In genomic region chr5:178624626-178625546, GRCh38 we compare ENCODE assay signal across 8 cellular contexts. TPM values are rescaled to one million over a fixed set of nuclear protein-coding genes. Genes with fewer than 3 reads are reported as not detected.
DNase-seq lines count a peak whose midpoint lies in the region; ATAC-seq and TF ChIP-seq lines count a peak whose summit lies in the region.

No MANE protein-coding gene starts in this region.

- H3K36me3 Mint-ChIP-seq in IgD-negative memory B cell = peaks cover 5% of the 10 kb centered on the region

- peak overlapping the region in 2 of 3 donors; percentile 95 to 100 for H3K27ac Mint-ChIP-seq in IgD-negative memory B cell

- no peak for ATAC-seq in GM18861 (IDR thresholded peaks at IDR 0.05; ENCODE audit: unreplicated experiment)
- no peak for ATAC-seq in GM21723 (IDR thresholded peaks at IDR 0.05; ENCODE audit: unreplicated experiment)

- DNase-seq in AG09309 (ENCODE audit: low read depth) (no peak), cardiac fibroblast (ENCODE audit: low read depth in 2 of 2) (peak; percentile 8 to 46), myocyte (ENCODE audit: low read depth) (peak; percentile 6), NCI-H2196 (lab: John Stamatoyannopoulos, UW; ENCODE audit: unreplicated experiment) (no peak), NCI-H226 (no peak)

- H3K9me3 Mint-ChIP-seq in IgD-negative memory B cell = no peaks in the 10 kb centered on the region

- H3K4me3 ChIP-seq in AG09309 (ENCODE audit: control insufficient read depth, low read depth, low read length) (peak overlapping the region; percentile 93), cardiac fibroblast (replicated peaks in 1 of 2; ENCODE audit: low read depth in 2 of 2, low read length in 2 of 2) (peak overlapping the region; percentile 71 to 90)

- peaks cover 15 to 42% (median 27%) of the 10 kb centered on the region in 3 donors for H3K4me1 Mint-ChIP-seq in IgD-negative memory B cell

- H3K4me3 Mint-ChIP-seq in IgD-negative memory B cell = peak overlapping the region; percentile 98 to 100 (median 99)

- no peak for TF ChIP-seq CTCF in AG09309 (IDR thresholded peaks at IDR 0.05; ENCODE audit: control insufficient read depth, insufficient read depth, low read depth, low read length, missing control alignments)
- no peak for TF ChIP-seq CTCF in cardiac fibroblast (IDR thresholded peaks at IDR 0.05; ENCODE audit: low read depth, low read length)

- no peaks in the 10 kb centered on the region for H3K27me3 Mint-ChIP-seq in IgD-negative memory B cell

RNA-seq across cellular contexts. Expression of gene CLK4, which starts 2.0 kb away (rescaled TPM):
- 31.1 TPM for polyA plus RNA-seq in IgD-negative memory B cell
- total RNA-seq in myocyte = 23.8 and 28.1 TPM in 2 replicates
- polyA plus RNA-seq in myocyte (2012) = 10.2 TPM

RNA-seq across cellular contexts. Expression of gene COL23A1, which starts 34.7 kb away (rescaled TPM):
- polyA plus RNA-seq in IgD-negative memory B cell = 0.18 TPM
- 0.19 and 0.21 TPM in 2 replicates for total RNA-seq in myocyte
- 0.49 TPM for polyA plus RNA-seq in myocyte (2012)

Comparison
In these comparisons a context has a peak if more than half of its experiments do, and no peak if none do; other contexts are left out.
1. DNase-seq: peak in cardiac fibroblast (2 of 2) and myocyte (single experiment); none in AG09309 (single experiment), NCI-H2196 (single experiment) and NCI-H226 (single experiment).